ENCODE assay signal across 1 cellular context in the genomic region with DNA sequence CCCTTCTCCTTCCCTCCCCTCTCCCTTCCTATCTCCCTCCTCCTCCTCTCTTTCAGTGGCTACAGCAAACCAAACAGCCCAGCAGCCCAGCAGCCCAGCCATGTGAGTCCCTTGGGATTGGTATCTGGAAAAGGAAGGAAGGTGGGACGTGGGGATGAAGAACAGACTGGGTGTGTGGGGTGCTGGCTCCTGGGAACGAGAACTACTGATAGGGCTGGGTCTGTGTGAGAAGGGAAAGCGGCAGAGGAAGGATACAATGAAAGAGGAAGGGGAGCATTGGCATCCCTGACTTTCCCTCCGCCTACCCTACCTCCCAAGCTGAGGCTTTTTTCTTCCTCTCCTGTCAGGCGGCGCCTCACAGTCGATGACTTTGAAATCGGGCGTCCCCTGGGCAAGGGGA.
TF ChIP-seq lines count a peak whose summit lies in the region.

No MANE protein-coding gene starts in this region.

TF ChIP-seq in WTC11, 78 proteins besides CTCF, POLR2A, EP300 and RAD21 (continued from another document):
- TF ChIP-seq PRDM15 (CRISPR knock-in tag; IDR thresholded peaks at IDR 0.05) = no peak
- TF ChIP-seq ZNF317 (CRISPR knock-in tag; IDR thresholded peaks at IDR 0.05; ENCODE audit: borderline replicate concordance, low read depth) = no peak
- no peak for TF ChIP-seq EMX1 (CRISPR knock-in tag; IDR thresholded peaks at IDR 0.05)
- TF ChIP-seq ZNF138 (CRISPR knock-in tag; conservative IDR thresholded peaks at IDR 0.05) = no peak
- no peak for TF ChIP-seq GABPB1 (CRISPR knock-in tag; IDR thresholded peaks at IDR 0.05)
- TF ChIP-seq NFYB (CRISPR knock-in tag; conservative IDR thresholded peaks at IDR 0.05; ENCODE audit: low read depth) = no peak
- TF ChIP-seq NR1H2 (CRISPR knock-in tag; IDR thresholded peaks at IDR 0.05) = no peak
- no peak for TF ChIP-seq NFE2L1 (CRISPR knock-in tag; IDR thresholded peaks at IDR 0.05)
- TF ChIP-seq, protein P1, sequence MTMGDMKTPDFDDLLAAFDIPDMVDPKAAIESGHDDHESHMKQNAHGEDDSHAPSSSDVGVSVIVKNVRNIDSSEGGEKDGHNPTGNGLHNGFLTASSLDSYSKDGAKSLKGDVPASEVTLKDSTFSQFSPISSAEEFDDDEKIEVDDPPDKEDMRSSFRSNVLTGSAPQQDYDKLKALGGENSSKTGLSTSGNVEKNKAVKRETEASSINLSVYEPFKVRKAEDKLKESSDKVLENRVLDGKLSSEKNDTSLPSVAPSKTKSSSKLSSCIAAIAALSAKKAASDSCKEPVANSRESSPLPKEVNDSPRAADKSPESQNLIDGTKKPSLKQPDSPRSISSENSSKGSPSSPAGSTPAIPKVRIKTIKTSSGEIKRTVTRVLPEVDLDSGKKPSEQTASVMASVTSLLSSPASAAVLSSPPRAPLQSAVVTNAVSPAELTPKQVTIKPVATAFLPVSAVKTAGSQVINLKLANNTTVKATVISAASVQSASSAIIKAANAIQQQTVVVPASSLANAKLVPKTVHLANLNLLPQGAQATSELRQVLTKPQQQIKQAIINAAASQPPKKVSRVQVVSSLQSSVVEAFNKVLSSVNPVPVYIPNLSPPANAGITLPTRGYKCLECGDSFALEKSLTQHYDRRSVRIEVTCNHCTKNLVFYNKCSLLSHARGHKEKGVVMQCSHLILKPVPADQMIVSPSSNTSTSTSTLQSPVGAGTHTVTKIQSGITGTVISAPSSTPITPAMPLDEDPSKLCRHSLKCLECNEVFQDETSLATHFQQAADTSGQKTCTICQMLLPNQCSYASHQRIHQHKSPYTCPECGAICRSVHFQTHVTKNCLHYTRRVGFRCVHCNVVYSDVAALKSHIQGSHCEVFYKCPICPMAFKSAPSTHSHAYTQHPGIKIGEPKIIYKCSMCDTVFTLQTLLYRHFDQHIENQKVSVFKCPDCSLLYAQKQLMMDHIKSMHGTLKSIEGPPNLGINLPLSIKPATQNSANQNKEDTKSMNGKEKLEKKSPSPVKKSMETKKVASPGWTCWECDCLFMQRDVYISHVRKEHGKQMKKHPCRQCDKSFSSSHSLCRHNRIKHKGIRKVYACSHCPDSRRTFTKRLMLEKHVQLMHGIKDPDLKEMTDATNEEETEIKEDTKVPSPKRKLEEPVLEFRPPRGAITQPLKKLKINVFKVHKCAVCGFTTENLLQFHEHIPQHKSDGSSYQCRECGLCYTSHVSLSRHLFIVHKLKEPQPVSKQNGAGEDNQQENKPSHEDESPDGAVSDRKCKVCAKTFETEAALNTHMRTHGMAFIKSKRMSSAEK (CRISPR knock-in tag; IDR thresholded peaks at IDR 0.05; ENCODE audit: borderline replicate concordance) = no peak
- no peak for TF ChIP-seq SOX15 (CRISPR knock-in tag; IDR thresholded peaks at IDR 0.05)
- no peak for TF ChIP-seq ESRRA (CRISPR knock-in tag; IDR thresholded peaks at IDR 0.05; ENCODE audit: borderline replicate concordance)
